Comparison of ENCODE assay signal across 8 cellular contexts in genomic region chr18:46148810-46149209, GRCh38. TPM values are rescaled to one million over a fixed set of nuclear protein-coding genes. Genes with fewer than 3 reads are reported as not detected.
DNase-seq lines count a peak whose midpoint lies in the region; ATAC-seq and TF ChIP-seq lines count a peak whose summit lies in the region.

No MANE protein-coding gene starts in this region.

- no peaks in the 10 kb centered on the region for H3K27me3 ChIP-seq in foreskin keratinocyte
- H3K27me3 ChIP-seq in ovary = no peaks in the 10 kb centered on the region

- no peak overlapping the region for H3K27ac Mint-ChIP-seq in activated T-cell treated with anti-CD3 and anti-CD28 coated beads, Interleukin-2, amount 50 U/mL, for 72 hours

- H3K4me3 ChIP-seq in ovary = no peak overlapping the region

- no peak for TF ChIP-seq EP300 in ovary (IDR thresholded peaks at IDR 0.05)

- H3K36me3 ChIP-seq in ovary = no peaks in the 10 kb centered on the region

- TF ChIP-seq CTCF in foreskin keratinocyte (conservative IDR thresholded peaks at IDR 0.05) (peak; percentile 84), ovary (IDR thresholded peaks at IDR 0.05) (peak; percentile 9 to 41 (median 26))

- peaks cover 42% of the 10 kb centered on the region for H3K4me1 Mint-ChIP-seq in activated T-cell treated with anti-CD3 and anti-CD28 coated beads, Interleukin-2, amount 50 U/mL, for 72 hours (ENCODE audit: low read depth)

- peak; percentile 45 to 57 for ATAC-seq in activated T-cell treated with anti-CD3 and anti-CD28 coated beads, Interleukin-2, amount 50 U/mL, for 72 hours (replicated peaks in 1 of 2)
- ATAC-seq in foreskin keratinocyte (peak; percentile 23), esophagus mucosa (no peak), HG02884 (IDR thresholded peaks at IDR 0.05; ENCODE audit: unreplicated experiment) (no peak)

- no peaks in the 10 kb centered on the region for H3K36me3 Mint-ChIP-seq in activated T-cell treated with anti-CD3 and anti-CD28 coated beads, Interleukin-2, amount 50 U/mL, for 72 hours (ENCODE audit: insufficient read depth in 2 of 2)

- intact Hi-C loops in ovary (cut with DNase I) = loop anchor here in 1 of 4 donors (10.0 kb wide), 1 partner anchor 506 kb away; the partner anchor contains the start of gene LOXHD1

- H3K4me1 ChIP-seq in foreskin keratinocyte (peaks cover 13% of the 10 kb centered on the region), ovary (ENCODE audit: insufficient read depth) (no peaks in the 10 kb centered on the region)

- TF ChIP-seq POLR2A in ovary (IDR thresholded peaks at IDR 0.05) = no peak

- H3K27ac ChIP-seq in foreskin keratinocyte (no peak overlapping the region), ovary (no peak overlapping the region)

- H3K4me3 Mint-ChIP-seq in activated T-cell treated with anti-CD3 and anti-CD28 coated beads, Interleukin-2, amount 50 U/mL, for 72 hours = no peak overlapping the region

- no peaks in the 10 kb centered on the region for H3K9me3 ChIP-seq in ovary

- WGBS in ovary, 3 donors = 14 to 20% (median 16%) methylated on average over 2 of the region's 2 CpGs

- peak; percentile 48 for DNase-seq in DMS114 treated with DMSO at 0.1 percent for 48 hours (lab: John Stamatoyannopoulos, UW; ENCODE audit: unreplicated experiment)
- DNase-seq in HS-27A (ENCODE audit: low read depth) = peak; percentile 33
- peak; percentile 57 for DNase-seq in NOMO-1 treated with DMSO at 0.1 percent for 48 hours (lab: John Stamatoyannopoulos, UW; ENCODE audit: unreplicated experiment)
- DNase-seq in activated T-cell treated with anti-CD3 and anti-CD28 coated beads, Interleukin-2, amount 50 U/mL, for 72 hours = peak; percentile 37 to 65
- DNase-seq in foreskin keratinocyte = no peak
- DNase-seq in ovary = peak in 1 of 5 donors; percentile 39

- H3K9me3 Mint-ChIP-seq in activated T-cell treated with anti-CD3 and anti-CD28 coated beads, Interleukin-2, amount 50 U/mL, for 72 hours = no peaks in the 10 kb centered on the region

- H3K27me3 Mint-ChIP-seq in activated T-cell treated with anti-CD3 and anti-CD28 coated beads, Interleukin-2, amount 50 U/mL, for 72 hours (ENCODE audit: low read depth) = no peaks in the 10 kb centered on the region

RNA-seq across cellular contexts. Expression of gene HAUS1, which starts 44.6 kb away (rescaled TPM):
- 10 to 100 TPM; 42.0 to 43.4 TPM for total RNA-seq in activated T-cell treated with anti-CD3 and anti-CD28 coated beads, Interleukin-2, amount 50 U/mL, for 72 hours
- total RNA-seq in foreskin keratinocyte = 51.6 and 52.3 TPM in 2 replicates
- polyA plus RNA-seq in foreskin keratinocyte = 54.8 and 58.7 TPM in 2 replicates
- total RNA-seq in ovary = 10 to 100 TPM; 20.3 to 54.2 (median 28.1) TPM
- polyA plus RNA-seq in ovary = 10 to 100 TPM; 18.6 to 39.0 TPM
- total RNA-seq in esophagus mucosa = 18.4 TPM

RNA-seq across cellular contexts. Expression of gene ATP5F1A, which starts 50.7 kb away (rescaled TPM):
- 100 to 1,000 TPM; 378 to 401 TPM for total RNA-seq in activated T-cell treated with anti-CD3 and anti-CD28 coated beads, Interleukin-2, amount 50 U/mL, for 72 hours
- total RNA-seq in foreskin keratinocyte (465 and 470 TPM in 2 replicates), ovary (100 to 1,000 TPM; 267 to 370 (median 294) TPM), esophagus mucosa (466 TPM)
- polyA plus RNA-seq in foreskin keratinocyte (350 and 392 TPM in 2 replicates), ovary (100 to 1,000 TPM; 251 to 409 TPM)

Comparison
In these comparisons a context has a peak if more than half of its experiments do, and no peak if none do; other contexts are left out.
1. DNase-seq: peak in DMS114 treated with DMSO at 0.1 percent for 48 hours (single experiment), HS-27A (single experiment), NOMO-1 treated with DMSO at 0.1 percent for 48 hours (single experiment) and activated T-cell treated with anti-CD3 and anti-CD28 coated beads, Interleukin-2, amount 50 U/mL, for 72 hours (2 of 2); none in foreskin keratinocyte (0 of 2).
2. ATAC-seq: peak in activated T-cell treated with anti-CD3 and anti-CD28 coated beads, Interleukin-2, amount 50 U/mL, for 72 hours (2 of 2) and foreskin keratinocyte (single experiment); none in esophagus mucosa (single experiment) and HG02884 (single experiment).